Comparison of ENCODE assay signal across 19 cellular contexts in the genomic region with DNA sequence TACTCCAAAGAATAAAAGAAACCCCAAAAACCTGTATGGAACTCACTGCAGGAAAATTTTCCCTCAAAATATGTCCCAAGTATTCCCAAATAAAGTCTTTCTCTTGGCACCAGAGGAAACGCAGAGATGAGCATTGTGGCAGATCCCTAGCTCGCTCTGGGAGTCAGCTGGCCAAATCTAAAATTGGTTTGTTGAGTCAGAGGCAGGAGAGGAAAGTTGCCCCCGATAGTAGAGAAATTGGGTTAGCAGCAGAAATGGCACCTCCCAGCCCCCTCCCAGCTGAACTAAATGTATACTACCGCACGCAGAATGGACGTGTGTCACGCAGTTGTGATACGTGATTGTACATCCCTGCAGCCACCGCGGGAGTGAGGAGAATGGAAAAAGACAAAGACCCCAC. TPM values are rescaled to one million over a fixed set of nuclear protein-coding genes. Genes with fewer than 3 reads are reported as not detected.
DNase-seq lines count a peak whose midpoint lies in the region; ATAC-seq and TF ChIP-seq lines count a peak whose summit lies in the region.
"Had no signal": no experiment of that assay in that cellular context is flagged by ENCODE, and none has a peak within 500 bp of the region (broad histone marks: within the 10 kb centered on the region; RNA-seq: fewer than 3 reads in every experiment).

No MANE protein-coding gene starts in this region.

- H3K27me3 ChIP-seq in BLaER1 (no peaks in the 10 kb centered on the region), HL-60 (ENCODE audit: insufficient read depth, poor library complexity, severe bottlenecking) (no peaks in the 10 kb centered on the region), right atrium auricular region (no peaks in the 10 kb centered on the region), skeletal muscle tissue (ENCODE audit: control insufficient read depth in 3 of 3, insufficient read depth in 3 of 3, low read length in 3 of 3) (no peaks in the 10 kb centered on the region)
- H3K27me3 ChIP-seq: upper lobe of left lung had no signal

- no peaks in the 10 kb centered on the region for H3K36me3 Mint-ChIP-seq in activated naive CD4-positive, alpha-beta T cell treated with anti-CD3 and anti-CD28 coated beads, Interleukin-2, amount 10 ng/mL, durations not matched to agents 7 days and 5 days

- H3K4me1 ChIP-seq in BLaER1, result peaks cover 91% of the 10 kb centered on the region
- H3K4me1 ChIP-seq in right atrium auricular region, result peaks cover 0 to 54% of the 10 kb centered on the region in 2 donors
- H3K4me1 ChIP-seq in skeletal muscle tissue (ENCODE audit: control insufficient read depth in 3 of 3, insufficient read depth in 3 of 3, low read length in 3 of 3), result peaks cover 42 to 57% (median 47%) of the 10 kb centered on the region in 3 donors

- H3K27ac Mint-ChIP-seq in activated naive CD4-positive, alpha-beta T cell treated with anti-CD3 and anti-CD28 coated beads, Interleukin-2, amount 10 ng/mL, durations not matched to agents 7 days and 5 days, result no peak overlapping the region
- H3K27ac Mint-ChIP-seq: CD4-positive, alpha-beta T cell; T-helper 1 cell treated with Interleukin-12 subunit alpha and Interleukin-12 subunit beta and Interleukin-4 antibody, amounts not matched to agents 30 μg/mL and 1 μg/mL, for 36 hours had no signal

- CTCF ChIA-PET in activated naive CD4-positive, alpha-beta T cell treated with anti-CD3 and anti-CD28 coated beads, Interleukin-2, amount 10 ng/mL, durations not matched to agents 7 days and 5 days (lab: Charles Lee), result interaction anchor here (0.9 to 1.2 kb wide), 3 partner anchors 9 to 888 kb away, joined by 3 to 4 read pairs (median 3); no protein-coding TSS in a partner anchor

- H3K9me3 ChIP-seq in BLaER1, result no peaks in the 10 kb centered on the region
- no peaks in the 10 kb centered on the region for H3K9me3 ChIP-seq in right atrium auricular region
- no peaks in the 10 kb centered on the region for H3K9me3 ChIP-seq in skeletal muscle tissue (ENCODE audit: control insufficient read depth in 3 of 3, low read length in 3 of 3)
- H3K9me3 ChIP-seq: upper lobe of left lung had no signal

- DNase-seq in HL-60 (ENCODE audit: low read depth in 1 of 2, low spot score in 1 of 2) (no peak), right atrium auricular region (ENCODE audit: low spot score) (no peak), foreskin melanocyte (no peak)
- no peak for DNase-seq in activated naive CD4-positive, alpha-beta T cell treated with anti-CD3 and anti-CD28 coated beads, Interleukin-2, amount 10 ng/mL, durations not matched to agents 7 days and 5 days
- DNase-seq: activated CD4-positive, alpha-beta T cell treated with anti-CD3 and anti-CD28 coated beads for 4 hours; activated effector memory CD4-positive, alpha-beta T cell treated with anti-CD3 and anti-CD28 coated beads, Interleukin-2, amount 50 U/mL, for 16 hours; activated T-cell treated with anti-CD3 and anti-CD28 coated beads, Interleukin-2, amount 50 U/mL, for 1 hour; CD4-positive, alpha-beta T cell; glutamatergic neuron; Karpas-422; NCI-H1694; RPMI8226; upper lobe of left lung had no signal

- no peak for ATAC-seq in HG03039 (IDR thresholded peaks at IDR 0.05; ENCODE audit: unreplicated experiment)
- ATAC-seq: HCT116 had no signal

- TF ChIP-seq CTCF in HL-60 (IDR thresholded peaks at IDR 0.05; ENCODE audit: insufficient read depth, low read length) (no peak), right atrium auricular region (IDR thresholded peaks at IDR 0.05) (no peak)

- peak overlapping the region; percentile 82 for H3K4me2 ChIP-seq in BLaER1

- H3K36me3 ChIP-seq in BLaER1, result no peaks in the 10 kb centered on the region
- H3K36me3 ChIP-seq in right atrium auricular region, result no peaks in the 10 kb centered on the region
- H3K36me3 ChIP-seq in skeletal muscle tissue (ENCODE audit: control insufficient read depth in 3 of 3, insufficient read depth in 3 of 3, low read length in 3 of 3), result no peaks in the 10 kb centered on the region
- H3K36me3 ChIP-seq: upper lobe of left lung had no signal

- H3K4me3 ChIP-seq in BLaER1, result peak overlapping the region; percentile 38
- no peak overlapping the region for H3K4me3 ChIP-seq in HL-60 (replicated peaks; ENCODE audit: insufficient read depth, low read length)
- H3K4me3 ChIP-seq in right atrium auricular region, result no peak overlapping the region
- H3K4me3 ChIP-seq in skeletal muscle tissue (ENCODE audit: low read length in 3 of 3), result peak overlapping the region in 1 of 3 donors; percentile 11
- H3K4me3 ChIP-seq: SK-N-MC, upper lobe of left lung had no signal

- no peak overlapping the region for H3K4me3 Mint-ChIP-seq in activated naive CD4-positive, alpha-beta T cell treated with anti-CD3 and anti-CD28 coated beads, Interleukin-2, amount 10 ng/mL, durations not matched to agents 7 days and 5 days
- H3K4me3 Mint-ChIP-seq: CD4-positive, alpha-beta T cell; T-helper 1 cell treated with Interleukin-12 subunit alpha and Interleukin-12 subunit beta and Interleukin-4 antibody, amounts not matched to agents 30 μg/mL and 1 μg/mL, for 36 hours had no signal

- H3K27ac ChIP-seq in BLaER1 (peak overlapping the region; percentile 99), HL-60 (replicated peaks) (peak overlapping the region; percentile 52), right atrium auricular region (peak overlapping the region; percentile 49 to 65), skeletal muscle tissue (ENCODE audit: low read depth, low read length) (peak overlapping the region; percentile 92)
- H3K27ac ChIP-seq: SK-N-MC had no signal

- H3K9me3 Mint-ChIP-seq in activated naive CD4-positive, alpha-beta T cell treated with anti-CD3 and anti-CD28 coated beads, Interleukin-2, amount 10 ng/mL, durations not matched to agents 7 days and 5 days, result no peaks in the 10 kb centered on the region
- H3K9me3 Mint-ChIP-seq: CD4-positive, alpha-beta T cell; T-helper 1 cell treated with Interleukin-12 subunit alpha and Interleukin-12 subunit beta and Interleukin-4 antibody, amounts not matched to agents 30 μg/mL and 1 μg/mL, for 36 hours had no signal

- H3K4me1 Mint-ChIP-seq in activated naive CD4-positive, alpha-beta T cell treated with anti-CD3 and anti-CD28 coated beads, Interleukin-2, amount 10 ng/mL, durations not matched to agents 7 days and 5 days, result peaks cover 49% of the 10 kb centered on the region

- peak overlapping the region; percentile 93 for H3K9ac ChIP-seq in BLaER1
- H3K9ac ChIP-seq in skeletal muscle tissue (ENCODE audit: low read depth in 1 of 3, low read length in 3 of 3), result peak overlapping the region in 2 of 3 donors; percentile 10 to 63

- no peaks in the 10 kb centered on the region for H4K20me1 ChIP-seq in BLaER1

- peaks cover 3% of the 10 kb centered on the region for H3K27me3 Mint-ChIP-seq in activated naive CD4-positive, alpha-beta T cell treated with anti-CD3 and anti-CD28 coated beads, Interleukin-2, amount 10 ng/mL, durations not matched to agents 7 days and 5 days
- H3K27me3 Mint-ChIP-seq: CD4-positive, alpha-beta T cell had no signal

RNA-seq across cellular contexts. Expression of a gene that starts 39.9 kb away (rescaled TPM):
- total RNA-seq in right atrium auricular region (10 to 100 TPM in 1 of 2 donors, 1 to 10 TPM in 1; 5.5 to 11.3 TPM), skeletal muscle tissue (36.5 TPM)
